4 cellular contexts compared by ENCODE assay signal in genomic region chr20:37695684-37696342, GRCh38.
TF ChIP-seq lines count a peak whose summit lies in the region.

No MANE protein-coding gene starts in this region.

TF ChIP-seq in SK-N-SH, 30 proteins besides CTCF, POLR2A, EP300 and RAD21:
- TF ChIP-seq IRF3 (IDR thresholded peaks at IDR 0.05; ENCODE audit: low read depth, low read length) = no peak
- no peak for TF ChIP-seq SIN3A (IDR thresholded peaks at IDR 0.05; ENCODE audit: borderline replicate concordance, low read depth, low read length)
- TF ChIP-seq MXI1 (IDR thresholded peaks at IDR 0.05; ENCODE audit: low read depth, low read length) = no peak

TF ChIP-seq in SK-N-SH treated with all-trans-retinoic acid at 6 μM for 48 hours, 23 proteins besides CTCF, POLR2A, EP300 and RAD21:
- TF ChIP-seq ZFP30 (CRISPR knock-in tag; IDR thresholded peaks at IDR 0.05) (no peak), ZNF565 (CRISPR knock-in tag; conservative IDR thresholded peaks at IDR 0.05; ENCODE audit: low read depth) (no peak), PPARA (CRISPR knock-in tag; IDR thresholded peaks at IDR 0.05; ENCODE audit: borderline replicate concordance) (no peak), PATZ1 (CRISPR knock-in tag; IDR thresholded peaks at IDR 0.05; ENCODE audit: borderline replicate concordance) (no peak), ZNF70 (CRISPR knock-in tag; IDR thresholded peaks at IDR 0.05) (no peak), ARNTL (CRISPR knock-in tag; IDR thresholded peaks at IDR 0.05; ENCODE audit: borderline replicate concordance, low read depth) (no peak), ZFP3 (CRISPR knock-in tag; IDR thresholded peaks at IDR 0.05) (no peak), POU6F1 (CRISPR knock-in tag; IDR thresholded peaks at IDR 0.05; ENCODE audit: borderline replicate concordance, low read depth) (no peak), BACH2 (CRISPR knock-in tag; IDR thresholded peaks at IDR 0.05; ENCODE audit: borderline replicate concordance) (no peak), CSDC2 (CRISPR knock-in tag; IDR thresholded peaks at IDR 0.05) (no peak), CSRNP3 (CRISPR knock-in tag; IDR thresholded peaks at IDR 0.05) (no peak), SNAI2 (CRISPR knock-in tag; IDR thresholded peaks at IDR 0.05) (no peak), RARB (CRISPR knock-in tag; IDR thresholded peaks at IDR 0.05) (no peak)

TF ChIP-seq in IMR-90, 13 proteins besides CTCF, POLR2A, EP300 and RAD21:
- no peak for TF ChIP-seq CEBPB (IDR thresholded peaks at IDR 0.05; ENCODE audit: low read depth, low read length)
- no peak for TF ChIP-seq RCOR1 (IDR thresholded peaks at IDR 0.05; ENCODE audit: insufficient replicate concordance, low read length)
- no peak for TF ChIP-seq CHD1 (IDR thresholded peaks at IDR 0.05; ENCODE audit: low read depth, low read length)
- no peak for TF ChIP-seq RFX5 (IDR thresholded peaks at IDR 0.05; ENCODE audit: low read depth, low read length)
- no peak for TF ChIP-seq FOS (IDR thresholded peaks at IDR 0.05; ENCODE audit: low read depth, low read length)

TF ChIP-seq in neural cell, 6 proteins besides CTCF, POLR2A, EP300 and RAD21:
- TF ChIP-seq MXI1 (conservative IDR thresholded peaks at IDR 0.05; ENCODE audit: poor library complexity, severe bottlenecking) (no peak), EZH2 (IDR thresholded peaks at IDR 0.05; ENCODE audit: borderline replicate concordance, insufficient read depth, low read length, poor library complexity, severe bottlenecking) (no peak), POLR2AphosphoS5 (IDR thresholded peaks at IDR 0.05) (no peak), REST (IDR thresholded peaks at IDR 0.05; ENCODE audit: borderline replicate concordance) (no peak), SMC3 (conservative IDR thresholded peaks at IDR 0.05; ENCODE audit: poor library complexity) (no peak), TAF1 (IDR thresholded peaks at IDR 0.05; ENCODE audit: low read depth) (no peak)
